Comparison of ENCODE assay signal across 15 cellular contexts in genomic region chr5:179404321-179405053, GRCh38. TPM values are rescaled to one million over a fixed set of nuclear protein-coding genes. Genes with fewer than 3 reads are reported as not detected.
DNase-seq lines count a peak whose midpoint lies in the region; ATAC-seq and TF ChIP-seq lines count a peak whose summit lies in the region.
"Had no signal": no experiment of that assay in that cellular context is flagged by ENCODE, and none has a peak within 500 bp of the region (broad histone marks: within the 10 kb centered on the region; RNA-seq: fewer than 3 reads in every experiment).

No MANE protein-coding gene starts in this region.

- BruUV-seq in IMR-90 (replicated peaks; lab: Mats Ljungman, UMichigan) = no TSS peak

- H4K91ac ChIP-seq in IMR-90 (ENCODE audit: insufficient read depth, low read depth, low read length) = no peak overlapping the region

- H3K18ac ChIP-seq in IMR-90 (ENCODE audit: low read depth, low read length) = no peak overlapping the region

- no peak overlapping the region for H3K23ac ChIP-seq in IMR-90 (ENCODE audit: low read depth, low read length)

- H3K27ac ChIP-seq in IMR-90 (ENCODE audit: insufficient read depth, low read length) (no peak overlapping the region), substantia nigra (ENCODE audit: low read depth, low read length, poor library complexity, severe bottlenecking) (no peak overlapping the region), SJCRH30 (no peak overlapping the region)
- H3K27ac ChIP-seq: upper lobe of left lung had no signal

- in situ Hi-C loops in IMR-90 (cut with MboI; ENCODE audit: low sequenced_read_pairs) = loop anchor here (10.0 kb wide), 1 partner anchor 240 kb away; no protein-coding TSS in a partner anchor

- H3K36me3 ChIP-seq in BE2C = no peaks in the 10 kb centered on the region
- no peaks in the 10 kb centered on the region for H3K36me3 ChIP-seq in IMR-90 (ENCODE audit: control insufficient read depth, insufficient read depth, low read length)
- no peaks in the 10 kb centered on the region for H3K36me3 ChIP-seq in SJCRH30
- H3K36me3 ChIP-seq: upper lobe of left lung had no signal

- H2AFZ ChIP-seq in IMR-90 (replicated peaks; ENCODE audit: low read length, poor library complexity) = no peak overlapping the region

- H3K9me3 Mint-ChIP-seq in neural crest cell = peaks cover 12% of the 10 kb centered on the region

- H3K9ac ChIP-seq in IMR-90 (ENCODE audit: low read depth, low read length) = no peak overlapping the region

- TF ChIP-seq CTCF in BE2C (IDR thresholded peaks at IDR 0.05; ENCODE audit: low read depth, low read length) (peak; percentile 35), IMR-90 (conservative IDR thresholded peaks at IDR 0.05; ENCODE audit: low read depth, low read length) (peak; percentile 57), neural crest cell (conservative IDR thresholded peaks at IDR 0.05) (peak; percentile 15)

- DNase-seq in BE2C (no peak), IMR-90 (peak; percentile 42), fibroblast of peridontal ligament (ENCODE audit: extremely low read depth) (peak; percentile 41), neural crest cell (ENCODE audit: low read depth, low spot score) (no peak), substantia nigra (lab: John Stamatoyannopoulos, UW) (no peak), SJCRH30 (no peak), DMS53 (lab: John Stamatoyannopoulos, UW) (no peak), C1 segment of cervical spinal cord (lab: John Stamatoyannopoulos, UW) (no peak)
- DNase-seq: activated CD4-positive, alpha-beta T cell treated with anti-CD3 and anti-CD28 coated beads for 36 hours; activated naive CD4-positive, alpha-beta T cell treated with anti-CD3 and anti-CD28 coated beads, Interleukin-2, amount 10 ng/mL, durations not matched to agents 7 days and 5 days; CD8-positive, alpha-beta memory T cell; midbrain; MV-4-11; NCI-H446 treated with DMSO at 0.1 percent for 48 hours; upper lobe of left lung had no signal

- no peak overlapping the region for H2BK120ac ChIP-seq in IMR-90 (ENCODE audit: low read depth, low read length)

- no peak for TF ChIP-seq POLR2A in IMR-90 (IDR thresholded peaks at IDR 0.05; ENCODE audit: low read depth, low read length)

- H3K27me3 ChIP-seq in BE2C = no peaks in the 10 kb centered on the region
- H3K27me3 ChIP-seq in IMR-90 (ENCODE audit: control insufficient read depth, insufficient read depth, low read length) = no peaks in the 10 kb centered on the region
- H3K27me3 ChIP-seq in SJCRH30 = no peaks in the 10 kb centered on the region; the same call in 1 of the 2 replicates
- H3K27me3 ChIP-seq: upper lobe of left lung had no signal

- H3K14ac ChIP-seq in IMR-90 (replicated peaks; ENCODE audit: low read depth, low read length) = no peak overlapping the region

- no peak overlapping the region for H3K4me3 Mint-ChIP-seq in neural crest cell
- H3K4me3 Mint-ChIP-seq: activated CD4-positive, alpha-beta T cell treated with anti-CD3 and anti-CD28 coated beads for 36 hours; activated naive CD4-positive, alpha-beta T cell treated with anti-CD3 and anti-CD28 coated beads, Interleukin-2, amount 10 ng/mL, durations not matched to agents 7 days and 5 days; CD8-positive, alpha-beta memory T cell had no signal

- 72% methylated on average over 3 of the region's 6 CpGs; no CpG with 5 or more reads in 1 of the 2 experiments for WGBS in IMR-90 (ENCODE audit: extremely low coverage in 2 of 2, insufficient read length in 1 of 2), 2 experiments

- intact Hi-C loops in IMR-90 (cut with micrococcal nuclease) = loop anchor here (1.0 kb wide), 1 partner anchor 59 kb away; the partner anchor contains the start of gene ADAMTS2

- H2BK15ac ChIP-seq in IMR-90 (ENCODE audit: low read depth, low read length) = no peak overlapping the region

- H4K5ac ChIP-seq in IMR-90 (ENCODE audit: low read depth, low read length) = no peak overlapping the region

- no peak overlapping the region for H3K4me3 ChIP-seq in BE2C (ENCODE audit: low read depth, low read length)
- no peak overlapping the region for H3K4me3 ChIP-seq in IMR-90 (ENCODE audit: insufficient read depth, low read depth, low read length)
- H3K4me3 ChIP-seq in SJCRH30 = no peak overlapping the region
- H3K4me3 ChIP-seq: upper lobe of left lung had no signal

- no peaks in the 10 kb centered on the region for H3K27me3 Mint-ChIP-seq in neural crest cell (ENCODE audit: low read depth)
- H3K27me3 Mint-ChIP-seq: activated CD4-positive, alpha-beta T cell treated with anti-CD3 and anti-CD28 coated beads for 36 hours; activated naive CD4-positive, alpha-beta T cell treated with anti-CD3 and anti-CD28 coated beads, Interleukin-2, amount 10 ng/mL, durations not matched to agents 7 days and 5 days had no signal

- H3K9me3 ChIP-seq in BE2C = no peaks in the 10 kb centered on the region; the same call in 1 of the 2 replicates
- peaks cover 10% of the 10 kb centered on the region for H3K9me3 ChIP-seq in IMR-90 (ENCODE audit: control insufficient read depth, insufficient read depth, low read length)
- no peaks in the 10 kb centered on the region for H3K9me3 ChIP-seq in SJCRH30 (replicated peaks)

- ATAC-seq in IMR-90 (ENCODE audit: low read depth) = peak; percentile 94
- ATAC-seq: activated CD4-positive, alpha-beta T cell treated with anti-CD3 and anti-CD28 coated beads for 36 hours had no signal

- peaks cover 2% of the 10 kb centered on the region for H3K36me3 Mint-ChIP-seq in neural crest cell (ENCODE audit: low read depth)

- peak overlapping the region; percentile 18 for H2AK9ac ChIP-seq in IMR-90 (replicated peaks; ENCODE audit: low read depth, low read length, poor library complexity)

- H3K4me2 ChIP-seq in IMR-90 (ENCODE audit: low read depth, low read length) = no peak overlapping the region

- H3K4me1 ChIP-seq in BE2C (peaks cover 14% of the 10 kb centered on the region), IMR-90 (ENCODE audit: control insufficient read depth, insufficient read depth, low read length) (no peaks in the 10 kb centered on the region; the same call in 1 of the 2 replicates), SJCRH30 (no peaks in the 10 kb centered on the region)
- H3K4me1 ChIP-seq: upper lobe of left lung had no signal

- no peak overlapping the region for H3K4ac ChIP-seq in IMR-90 (ENCODE audit: low read depth, low read length)

- POLR2A ChIA-PET in IMR-90 (lab: Charles Lee; ENCODE audit: unreplicated experiment) = no interaction called here

- H3K4me1 Mint-ChIP-seq in neural crest cell = no peaks in the 10 kb centered on the region
- H3K4me1 Mint-ChIP-seq: activated CD4-positive, alpha-beta T cell treated with anti-CD3 and anti-CD28 coated beads for 36 hours; activated naive CD4-positive, alpha-beta T cell treated with anti-CD3 and anti-CD28 coated beads, Interleukin-2, amount 10 ng/mL, durations not matched to agents 7 days and 5 days; CD8-positive, alpha-beta memory T cell had no signal

- CTCF ChIA-PET in IMR-90 (lab: Yijun Ruan, JAX) = interaction anchor here (0.6 to 3.1 kb wide), 7 partner anchors 9 to 238 kb away, joined by 3 to 14 read pairs (median 5); no protein-coding TSS in a partner anchor

- no peaks in the 10 kb centered on the region for H3K9me1 ChIP-seq in IMR-90 (ENCODE audit: insufficient read depth, low read length)

- no peaks in the 10 kb centered on the region for H4K20me1 ChIP-seq in IMR-90 (ENCODE audit: insufficient read depth, low read length)

- H2BK20ac ChIP-seq in IMR-90 (ENCODE audit: low read depth, low read length) = no peak overlapping the region

- H4K8ac ChIP-seq in IMR-90 (ENCODE audit: low read depth in 2 of 2, low read length in 2 of 2) = no peak overlapping the region

- dilution Hi-C loops in IMR-90 (cut with HindIII; ENCODE audit: low sequenced_read_pairs, unreplicated experiment) = no loop called here

- H2BK5ac ChIP-seq in IMR-90 (ENCODE audit: low read depth, low read length, poor library complexity, severe bottlenecking) = no peak overlapping the region

- no peaks in the 10 kb centered on the region for H3K79me1 ChIP-seq in IMR-90 (ENCODE audit: low read depth in 1 of 2, low read length in 2 of 2)

- peak; percentile 70 for TF ChIP-seq RAD21 in IMR-90 (IDR thresholded peaks at IDR 0.05; ENCODE audit: low read length)

- no peak overlapping the region for H3K27ac Mint-ChIP-seq in neural crest cell (ENCODE audit: unreplicated experiment)
- H3K27ac Mint-ChIP-seq: activated CD4-positive, alpha-beta T cell treated with anti-CD3 and anti-CD28 coated beads for 36 hours; activated naive CD4-positive, alpha-beta T cell treated with anti-CD3 and anti-CD28 coated beads, Interleukin-2, amount 10 ng/mL, durations not matched to agents 7 days and 5 days had no signal

- no peak overlapping the region for H2AK5ac ChIP-seq in IMR-90 (ENCODE audit: low read depth, low read length)

- H3K56ac ChIP-seq in IMR-90 (ENCODE audit: extremely low read depth, insufficient read depth, low read length) = no peak overlapping the region

TF ChIP-seq in IMR-90, 13 proteins besides CTCF, POLR2A, EP300 and RAD21:
- no peak for TF ChIP-seq CHD1 (IDR thresholded peaks at IDR 0.05; ENCODE audit: low read depth, low read length)
- TF ChIP-seq SMC3 (IDR thresholded peaks at IDR 0.05; ENCODE audit: low read depth, low read length) = peak; percentile 61
- TF ChIP-seq USF2 (IDR thresholded peaks at IDR 0.05; ENCODE audit: low read depth, low read length) = no peak

RNA-seq across cellular contexts. Expression of gene ADAMTS2, which starts 59.2 kb away (rescaled TPM):
- 0.49 TPM for polyA plus RNA-seq in BE2C (2012; ENCODE audit: insufficient read depth, insufficient read length, low read depth)
- total RNA-seq in IMR-90 (2012; rRNA removed) (18.3 and 19.0 TPM in 2 replicates), neural crest cell (1.5 and 1.7 TPM in 2 replicates)
- 58.8 and 68.2 TPM in 2 replicates for polyA plus RNA-seq in IMR-90 (2012; rRNA removed)
- 45.1 and 77.2 TPM in 2 replicates for polyA plus RNA-seq in IMR-90 (2012; cell fraction: cytosol; rRNA removed)
- 77.0 and 118 TPM in 2 replicates for polyA plus RNA-seq in IMR-90 (2012; cell fraction: nucleus; rRNA removed; ENCODE audit: low replicate concordance)
- not detected in 2 replicates for total RNA-seq in SJCRH30 (2014; rRNA removed; shearing (Covaris generic))
- total RNA-seq: activated CD4-positive, alpha-beta T cell treated with anti-CD3 and anti-CD28 coated beads for 36 hours; CD8-positive, alpha-beta memory T cell had no signal
- polyA plus RNA-seq: CD8-positive, alpha-beta memory T cell had no signal

Comparison
In these comparisons a context has a peak if more than half of its experiments do, and no peak if none do; other contexts are left out.
1. DNase-seq: peak in IMR-90 (single experiment) and fibroblast of peridontal ligament (single experiment); none in BE2C (single experiment), neural crest cell (single experiment), substantia nigra (0 of 49), SJCRH30 (0 of 2), DMS53 (single experiment) and C1 segment of cervical spinal cord (0 of 14).
2. Peak in every context shown above with its lines, with median percentiles within 50 percentile points of each other: CTCF ChIP-seq.